8 cellular contexts compared by ENCODE assay signal in the genomic region with DNA sequence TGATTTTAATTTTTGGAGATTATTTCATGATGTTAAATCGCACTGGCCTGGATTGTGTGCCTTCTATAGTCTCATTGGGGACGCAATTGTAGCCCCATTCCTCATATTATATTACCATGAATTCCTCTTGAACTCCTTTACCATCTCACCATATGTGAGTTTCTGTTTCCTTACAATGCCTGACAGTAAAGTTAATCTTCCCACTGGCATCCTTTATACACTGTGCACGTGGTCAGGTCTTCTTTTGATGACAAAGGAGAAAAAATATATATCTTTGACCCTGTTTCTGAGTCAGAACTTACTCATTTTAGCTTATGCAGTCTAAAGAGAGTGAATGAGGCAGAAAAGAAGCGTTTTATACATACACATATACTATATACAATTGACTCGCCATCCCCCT. TPM values are rescaled to one million over a fixed set of nuclear protein-coding genes. Genes with fewer than 3 reads are reported as not detected.
DNase-seq lines count a peak whose midpoint lies in the region; ATAC-seq lines count a peak whose summit lies in the region.

No MANE protein-coding gene starts in this region.

- H3K4me3 ChIP-seq in skin epidermis = peak overlapping the region in 6 of 7 experiments; percentile 65 to 83 (median 79)

- DNase-seq in NCI-H146 (lab: John Stamatoyannopoulos, UW) (peak; percentile 8), NCI-H146 treated with DMSO at 0.1 percent for 48 hours (lab: John Stamatoyannopoulos, UW; ENCODE audit: unreplicated experiment) (no peak), RPMI7951 (ENCODE audit: low read depth) (peak; percentile 50), fibroblast of gingiva (ENCODE audit: low read depth) (peak; percentile 17), Ammon's horn (ENCODE audit: low spot score) (no peak)

- no peak for ATAC-seq in HG02938 (IDR thresholded peaks at IDR 0.05; ENCODE audit: unreplicated experiment)
- ATAC-seq in GM19324 (IDR thresholded peaks at IDR 0.05; ENCODE audit: low FRiP score, unreplicated experiment) = no peak

- peak overlapping the region in 11 of 21 experiments; percentile 79 to 92 (median 87) for H3K27ac ChIP-seq in skin epidermis

RNA-seq across cellular contexts. Expression of a gene that starts 0.8 kb away (rescaled TPM):
- total RNA-seq in RPMI7951 (2014; rRNA removed; shearing (Covaris generic)) = 14.1 and 15.2 TPM in 2 replicates

Comparison
In these comparisons a context has a peak if more than half of its experiments do, and no peak if none do; other contexts are left out.
1. DNase-seq: peak in NCI-H146 (single experiment), RPMI7951 (single experiment) and fibroblast of gingiva (single experiment); none in NCI-H146 treated with DMSO at 0.1 percent for 48 hours (single experiment) and Ammon's horn (single experiment).